ENCODE assay signal across 1 cellular context in genomic region chr1:112674440-112674985, GRCh38.
TF ChIP-seq lines count a peak whose summit lies in the region.

Gene MOV10, plus strand, starts transcription at chr1:112674659. Its CDS starts 254 bp downstream, at chr1:112674913.

TF ChIP-seq in GM12878, 131 proteins besides CTCF, POLR2A, EP300 and RAD21 (continued from another document):
- TF ChIP-seq ZNF592 (IDR thresholded peaks at IDR 0.05) = no peak
- no peak for TF ChIP-seq YY1 (IDR thresholded peaks at IDR 0.05; ENCODE audit: low read depth, low read length)
- peak; percentile 20 for TF ChIP-seq MEF2B (IDR thresholded peaks at IDR 0.05; ENCODE audit: partially characterized antibody, poor library complexity, severe bottlenecking)
- no peak for TF ChIP-seq MEF2A (IDR thresholded peaks at IDR 0.05; ENCODE audit: insufficient read depth, low read depth, low read length)
- TF ChIP-seq EGR1 (IDR thresholded peaks at IDR 0.05; ENCODE audit: borderline replicate concordance in 1 of 2, low read depth in 2 of 2, low read length in 2 of 2) = no peak
- no peak for TF ChIP-seq SPI1 (IDR thresholded peaks at IDR 0.05; ENCODE audit: borderline replicate concordance, insufficient read depth, low read depth, low read length)
